26 cellular contexts compared by ENCODE assay signal in genomic region chr10:11293332-11293731, GRCh38.
A peak's percentile ranks its signal among the peaks of the same experiment; 100 is the strongest.
DNase-seq lines count a peak whose midpoint lies in the region; ATAC-seq and TF ChIP-seq lines count a peak whose summit lies in the region.
"Had no signal": no experiment of that assay in that cellular context is flagged by ENCODE, and none has a peak within 500 bp of the region (broad histone marks: within the 10 kb centered on the region; RNA-seq: fewer than 3 reads in every experiment).

No MANE protein-coding gene starts in this region.

- in situ Hi-C loops in transverse colon (cut with MboI; ENCODE audit: low pct_ligation_motif_present in 1 of 4, low pct_unique_long_range_greater_than_20kb in 1 of 4, low sequenced_read_pairs in 3 of 4): no loop called here

- POLR2A ChIA-PET in activated CD4-positive, alpha-beta memory T cell treated with anti-CD3 and anti-CD28 coated beads for 36 hours (lab: Charles Lee): interaction anchor here (0.6 kb wide), 1 partner anchor 34 kb away, joined by 3 read pairs; no protein-coding TSS in a partner anchor

- H3K27me3 ChIP-seq in transverse colon: no peaks in the 10 kb centered on the region
- H3K27me3 ChIP-seq: brain microvascular endothelial cell, SJSA1 had no signal

- H3K4me3 Mint-ChIP-seq in activated T-cell treated with anti-CD3 and anti-CD28 coated beads, Interleukin-2, amount 50 U/mL, for 24 hours: no peak overlapping the region
- no peak overlapping the region for H3K4me3 Mint-ChIP-seq in activated T-cell treated with anti-CD3 and anti-CD28 coated beads, Interleukin-2, amount 50 U/mL, for 4 hours
- no peak overlapping the region for H3K4me3 Mint-ChIP-seq in activated CD4-positive, alpha-beta memory T cell treated with anti-CD3 and anti-CD28 coated beads for 36 hours
- H3K4me3 Mint-ChIP-seq in effector memory CD8-positive, alpha-beta T cell: no peak overlapping the region
- no peak overlapping the region for H3K4me3 Mint-ChIP-seq in stimulated activated naive B cell treated with anti-CD40 and anti-IgM and Interleukin-4, amounts not matched to agents 10 μg/mL and 1 μg/mL and 100 μg/mL, for 72 hours
- H3K4me3 Mint-ChIP-seq: activated CD8-positive, alpha-beta memory T cell treated with anti-CD3 and anti-CD28 coated beads, Interleukin-2, amount 10 ng/mL, durations not matched to agents 7 days and 5 days; CD8-positive, alpha-beta T cell had no signal

- peaks cover 100% of the 10 kb centered on the region for H3K36me3 Mint-ChIP-seq in activated T-cell treated with anti-CD3 and anti-CD28 coated beads, Interleukin-2, amount 50 U/mL, for 24 hours (ENCODE audit: low read depth)
- peaks cover 57% of the 10 kb centered on the region for H3K36me3 Mint-ChIP-seq in activated T-cell treated with anti-CD3 and anti-CD28 coated beads, Interleukin-2, amount 50 U/mL, for 4 hours (ENCODE audit: insufficient read depth)
- H3K36me3 Mint-ChIP-seq in activated CD4-positive, alpha-beta memory T cell treated with anti-CD3 and anti-CD28 coated beads for 36 hours: peaks cover 87% of the 10 kb centered on the region
- H3K36me3 Mint-ChIP-seq in effector memory CD8-positive, alpha-beta T cell (ENCODE audit: insufficient read depth): peaks cover 98% of the 10 kb centered on the region
- peaks cover 54 to 81% of the 10 kb centered on the region in 2 donors for H3K36me3 Mint-ChIP-seq in stimulated activated naive B cell treated with anti-CD40 and anti-IgM and Interleukin-4, amounts not matched to agents 10 μg/mL and 1 μg/mL and 100 μg/mL, for 72 hours

- peaks cover 0 to 19% (median under 1%) of the 10 kb centered on the region in 4 donors for H3K36me3 ChIP-seq in transverse colon
- H3K36me3 ChIP-seq: brain microvascular endothelial cell, SJSA1 had no signal

- no peak overlapping the region for H3K4me3 ChIP-seq in transverse colon
- H3K4me3 ChIP-seq: SJSA1 had no signal

- H3K27ac ChIP-seq in transverse colon: no peak overlapping the region
- H3K27ac ChIP-seq: brain microvascular endothelial cell, SJSA1 had no signal

- no peaks in the 10 kb centered on the region for H3K9me3 Mint-ChIP-seq in activated T-cell treated with anti-CD3 and anti-CD28 coated beads, Interleukin-2, amount 50 U/mL, for 24 hours
- H3K9me3 Mint-ChIP-seq in activated T-cell treated with anti-CD3 and anti-CD28 coated beads, Interleukin-2, amount 50 U/mL, for 4 hours: no peaks in the 10 kb centered on the region
- no peaks in the 10 kb centered on the region for H3K9me3 Mint-ChIP-seq in activated CD4-positive, alpha-beta memory T cell treated with anti-CD3 and anti-CD28 coated beads for 36 hours
- H3K9me3 Mint-ChIP-seq in effector memory CD8-positive, alpha-beta T cell: no peaks in the 10 kb centered on the region
- H3K9me3 Mint-ChIP-seq in stimulated activated naive B cell treated with anti-CD40 and anti-IgM and Interleukin-4, amounts not matched to agents 10 μg/mL and 1 μg/mL and 100 μg/mL, for 72 hours: no peaks in the 10 kb centered on the region
- H3K9me3 Mint-ChIP-seq: CD8-positive, alpha-beta T cell had no signal

- no peaks in the 10 kb centered on the region for H3K9me3 ChIP-seq in transverse colon
- H3K9me3 ChIP-seq: SJSA1 had no signal

- CTCF ChIA-PET in activated CD4-positive, alpha-beta memory T cell treated with anti-CD3 and anti-CD28 coated beads for 36 hours (lab: Charles Lee): no interaction called here

- no peak for TF ChIP-seq POLR2A in transverse colon (IDR thresholded peaks at IDR 0.05)

- DNase-seq in activated T-cell treated with anti-CD3 and anti-CD28 coated beads, Interleukin-2, amount 50 U/mL, for 24 hours: peak; percentile 21
- no peak for DNase-seq in activated T-cell treated with anti-CD3 and anti-CD28 coated beads, Interleukin-2, amount 50 U/mL, for 4 hours
- no peak for DNase-seq in activated CD4-positive, alpha-beta memory T cell treated with anti-CD3 and anti-CD28 coated beads for 36 hours
- no peak for DNase-seq in effector memory CD8-positive, alpha-beta T cell
- DNase-seq in stimulated activated naive B cell treated with anti-CD40 and anti-IgM and Interleukin-4, amounts not matched to agents 10 μg/mL and 1 μg/mL and 100 μg/mL, for 72 hours: no peak
- no peak for DNase-seq in cerebellar nuclear complex (lab: John Stamatoyannopoulos, UW)
- no peak for DNase-seq in GM10266 (ENCODE audit: extremely low spot score)
- no peak for DNase-seq in transverse colon
- DNase-seq: activated CD8-positive, alpha-beta memory T cell treated with anti-CD3 and anti-CD28 coated beads, Interleukin-2, amount 10 ng/mL, durations not matched to agents 7 days and 5 days; amniotic stem cell; brain microvascular endothelial cell; effector memory CD4-positive, alpha-beta T cell; erythroblast; foreskin fibroblast; Kasumi-1; NCI-H1436 treated with DMSO at 0.1 percent for 48 hours; NCI-H446; NCI-H774; stimulated activated CD4-positive, alpha-beta T cell treated with anti-CD3 and anti-CD28 coated beads, Interleukin-4, amount 100 ng/mL, for 4 hours; stimulated activated naive CD4-positive, alpha-beta T cell treated with Interleukin-2 at 50 U/mL for 16 hours; T-helper 1 cell had no signal

- no peak for TF ChIP-seq CTCF in GM10266 (IDR thresholded peaks at IDR 0.05; ENCODE audit: control insufficient read depth, insufficient read depth, low read depth, missing control alignments)
- no peak for TF ChIP-seq CTCF in transverse colon (IDR thresholded peaks at IDR 0.05)

- no peaks in the 10 kb centered on the region for H3K4me1 ChIP-seq in transverse colon
- H3K4me1 ChIP-seq: SJSA1 had no signal

- WGBS in transverse colon (ENCODE audit: low coverage in 1 of 2), 2 donors: 84 to 100% methylated on average over 1 to 7 of the region's 7 CpGs

- ATAC-seq in activated T-cell treated with anti-CD3 and anti-CD28 coated beads, Interleukin-2, amount 50 U/mL, for 4 hours: no peak
- no peak for ATAC-seq in effector memory CD8-positive, alpha-beta T cell (replicated peaks)
- ATAC-seq in stimulated activated naive B cell treated with anti-CD40 and anti-IgM and Interleukin-4, amounts not matched to agents 10 μg/mL and 1 μg/mL and 100 μg/mL, for 72 hours (replicated peaks): no peak
- ATAC-seq: activated CD8-positive, alpha-beta memory T cell treated with anti-CD3 and anti-CD28 coated beads, Interleukin-2, amount 10 ng/mL, durations not matched to agents 7 days and 5 days; CD8-positive, alpha-beta T cell; HepG2; sciatic nerve had no signal

- TF ChIP-seq EP300 in transverse colon (IDR thresholded peaks at IDR 0.05; ENCODE audit: low read depth): no peak

- H3K27me3 Mint-ChIP-seq in activated T-cell treated with anti-CD3 and anti-CD28 coated beads, Interleukin-2, amount 50 U/mL, for 24 hours: no peaks in the 10 kb centered on the region
- H3K27me3 Mint-ChIP-seq in activated T-cell treated with anti-CD3 and anti-CD28 coated beads, Interleukin-2, amount 50 U/mL, for 4 hours (ENCODE audit: low read depth): no peaks in the 10 kb centered on the region
- no peaks in the 10 kb centered on the region for H3K27me3 Mint-ChIP-seq in activated CD4-positive, alpha-beta memory T cell treated with anti-CD3 and anti-CD28 coated beads for 36 hours
- H3K27me3 Mint-ChIP-seq in effector memory CD8-positive, alpha-beta T cell: no peaks in the 10 kb centered on the region
- no peaks in the 10 kb centered on the region for H3K27me3 Mint-ChIP-seq in stimulated activated naive B cell treated with anti-CD40 and anti-IgM and Interleukin-4, amounts not matched to agents 10 μg/mL and 1 μg/mL and 100 μg/mL, for 72 hours
- H3K27me3 Mint-ChIP-seq: activated CD8-positive, alpha-beta memory T cell treated with anti-CD3 and anti-CD28 coated beads, Interleukin-2, amount 10 ng/mL, durations not matched to agents 7 days and 5 days; progenitor cell of endocrine pancreas had no signal

- intact Hi-C loops in activated CD4-positive, alpha-beta memory T cell treated with anti-CD3 and anti-CD28 coated beads for 36 hours (cut with micrococcal nuclease): no loop called here
- intact Hi-C loops in transverse colon (cut with DNase I; ENCODE audit: low total_unique reads): no loop called here

- H3K4me1 Mint-ChIP-seq in activated T-cell treated with anti-CD3 and anti-CD28 coated beads, Interleukin-2, amount 50 U/mL, for 24 hours (ENCODE audit: low read depth): peaks cover 61% of the 10 kb centered on the region
- H3K4me1 Mint-ChIP-seq in activated T-cell treated with anti-CD3 and anti-CD28 coated beads, Interleukin-2, amount 50 U/mL, for 4 hours (ENCODE audit: low read depth): peaks cover 15% of the 10 kb centered on the region
- peaks cover 75% of the 10 kb centered on the region for H3K4me1 Mint-ChIP-seq in activated CD4-positive, alpha-beta memory T cell treated with anti-CD3 and anti-CD28 coated beads for 36 hours (ENCODE audit: low read depth)
- peaks cover 32 to 33% of the 10 kb centered on the region in 2 donors for H3K4me1 Mint-ChIP-seq in effector memory CD8-positive, alpha-beta T cell (ENCODE audit: low read depth in 2 of 2)
- peaks cover 16 to 26% of the 10 kb centered on the region in 2 donors for H3K4me1 Mint-ChIP-seq in stimulated activated naive B cell treated with anti-CD40 and anti-IgM and Interleukin-4, amounts not matched to agents 10 μg/mL and 1 μg/mL and 100 μg/mL, for 72 hours

- H3K27ac Mint-ChIP-seq in activated T-cell treated with anti-CD3 and anti-CD28 coated beads, Interleukin-2, amount 50 U/mL, for 24 hours: peak overlapping the region; percentile 82
- peak overlapping the region; percentile 66 for H3K27ac Mint-ChIP-seq in activated CD4-positive, alpha-beta memory T cell treated with anti-CD3 and anti-CD28 coated beads for 36 hours
- peak overlapping the region; percentile 72 to 79 for H3K27ac Mint-ChIP-seq in effector memory CD8-positive, alpha-beta T cell
- peak overlapping the region; percentile 81 for H3K27ac Mint-ChIP-seq in stimulated activated naive B cell treated with anti-CD40 and anti-IgM and Interleukin-4, amounts not matched to agents 10 μg/mL and 1 μg/mL and 100 μg/mL, for 72 hours
- H3K27ac Mint-ChIP-seq: progenitor cell of endocrine pancreas had no signal
